Comparison of ENCODE assay signal across 1 cellular context in genomic region chr16:87540072-87540976, GRCh38.
TF ChIP-seq lines count a peak whose summit lies in the region.

No MANE protein-coding gene starts in this region.

TF ChIP-seq in HepG2, 621 proteins besides CTCF, POLR2A, EP300 and RAD21 (continued from another document):
- TF ChIP-seq MAX (IDR thresholded peaks at IDR 0.05) (peak; percentile 18; the same call in 1 of the 2 replicates), ZNF549 (CRISPR knock-in tag; IDR thresholded peaks at IDR 0.05) (no peak), ETS1 (CRISPR knock-in tag; IDR thresholded peaks at IDR 0.05) (no peak), ZNF609 (CRISPR knock-in tag; IDR thresholded peaks at IDR 0.05; ENCODE audit: borderline replicate concordance) (peak; percentile 33; the same call in 1 of the 2 replicates), MNT (IDR thresholded peaks at IDR 0.05) (no peak), FOXJ3 (CRISPR knock-in tag; IDR thresholded peaks at IDR 0.05; ENCODE audit: borderline replicate concordance) (no peak), ARNTL (CRISPR knock-in tag; IDR thresholded peaks at IDR 0.05) (no peak), THAP7 (CRISPR knock-in tag; IDR thresholded peaks at IDR 0.05) (no peak), ZNF691 (CRISPR knock-in tag; IDR thresholded peaks at IDR 0.05; ENCODE audit: borderline replicate concordance, low read depth) (0 out of 2 replicates have a peak, but pooled peaks have one; percentile 39), ARID3A (IDR thresholded peaks at IDR 0.05; ENCODE audit: low read depth, low read length) (no peak), NR2C2 (CRISPR knock-in tag; IDR thresholded peaks at IDR 0.05; ENCODE audit: borderline replicate concordance) (0 out of 2 replicates have a peak, but pooled peaks have one; percentile 21), ZNF615 (CRISPR knock-in tag; IDR thresholded peaks at IDR 0.05; ENCODE audit: borderline replicate concordance) (no peak), ZSCAN22 (CRISPR knock-in tag; IDR thresholded peaks at IDR 0.05) (no peak), ZNF766 (CRISPR knock-in tag; IDR thresholded peaks at IDR 0.05; ENCODE audit: borderline replicate concordance) (no peak), ZGPAT (CRISPR knock-in tag; IDR thresholded peaks at IDR 0.05) (no peak), ZFP91 (CRISPR knock-in tag; IDR thresholded peaks at IDR 0.05; ENCODE audit: borderline replicate concordance) (0 out of 2 replicates have a peak, but pooled peaks have one; percentile 24), ZNF781 (CRISPR knock-in tag; IDR thresholded peaks at IDR 0.05; ENCODE audit: borderline replicate concordance, not compliant biosample characterization) (no peak), ZBTB2 (CRISPR knock-in tag; IDR thresholded peaks at IDR 0.05; ENCODE audit: low read depth) (no peak)
